In genomic region chr5:177510567-177511053, GRCh38 we compare ENCODE assay signal across 11 cellular contexts. TPM values are rescaled to one million over a fixed set of nuclear protein-coding genes. Genes with fewer than 3 reads are reported as not detected.
A peak's percentile ranks its signal among the peaks of the same experiment; 100 is the strongest.
DNase-seq lines count a peak whose midpoint lies in the region; ATAC-seq and TF ChIP-seq lines count a peak whose summit lies in the region.
"Had no signal": no experiment of that assay in that cellular context is flagged by ENCODE, and none has a peak within 500 bp of the region (broad histone marks: within the 10 kb centered on the region; RNA-seq: fewer than 3 reads in every experiment).

No MANE protein-coding gene starts in this region.

- peaks cover 34% of the 10 kb centered on the region for H3K36me3 ChIP-seq in OCI-LY3 (replicated peaks; ENCODE audit: low read depth, low read length)

- intact Hi-C loops in natural killer cell (cut with micrococcal nuclease): no loop called here
- intact Hi-C loops in Calu3 (cut with micrococcal nuclease; ENCODE audit: unreplicated experiment): no loop called here

- H3K27ac Mint-ChIP-seq in natural killer cell (peak overlapping the region in 1 of 2 donors; percentile 14), Calu3 (ENCODE audit: unreplicated experiment) (no peak overlapping the region), nephron progenitor cell (no peak overlapping the region)

- peaks cover 6% of the 10 kb centered on the region for H3K79me2 ChIP-seq in OCI-LY3 (ENCODE audit: low read length)

- DNase-seq in natural killer cell (no peak), Calu3 (no peak), ACHN (no peak), putamen (ENCODE audit: low spot score) (no peak), nephron progenitor cell (no peak)
- DNase-seq: DND-41, NCI-H146, SW 1271 had no signal

- H4K20me1 ChIP-seq in OCI-LY3 (ENCODE audit: insufficient read depth, low read length): no peaks in the 10 kb centered on the region

- H3K4me3 Mint-ChIP-seq in natural killer cell (no peak overlapping the region), Calu3 (ENCODE audit: low read depth, unreplicated experiment) (no peak overlapping the region), nephron progenitor cell (no peak overlapping the region)

- peaks cover 13 to 29% of the 10 kb centered on the region in 2 donors for H3K4me1 Mint-ChIP-seq in natural killer cell
- peaks cover 5% of the 10 kb centered on the region for H3K4me1 Mint-ChIP-seq in Calu3 (ENCODE audit: low read depth, unreplicated experiment)
- H3K4me1 Mint-ChIP-seq in nephron progenitor cell: peaks cover 27% of the 10 kb centered on the region

- H3K4me3 ChIP-seq in OCI-LY3 (ENCODE audit: low read length): no peak overlapping the region

- CTCF ChIA-PET in Calu3 (lab: Charles Lee): no interaction called here

- peak overlapping the region; percentile 56 for H3K4me2 ChIP-seq in OCI-LY3 (ENCODE audit: low read length)

- BruUV-seq in Calu3 (replicated peaks; lab: Mats Ljungman, UMichigan): no TSS peak

- H3K36me3 Mint-ChIP-seq in natural killer cell (no peaks in the 10 kb centered on the region), Calu3 (ENCODE audit: insufficient read depth, unreplicated experiment) (peaks cover 50% of the 10 kb centered on the region), nephron progenitor cell (ENCODE audit: low read depth) (peaks cover 42% of the 10 kb centered on the region)

- H3K9me3 ChIP-seq in OCI-LY3 (ENCODE audit: insufficient read depth, low read length): no peaks in the 10 kb centered on the region; the same call in 1 of the 2 replicates

- peak; percentile 37 for ATAC-seq in GM18868 (IDR thresholded peaks at IDR 0.05; ENCODE audit: unreplicated experiment)
- peak; percentile 34 for ATAC-seq in HG02798 (IDR thresholded peaks at IDR 0.05; ENCODE audit: poor library complexity, unreplicated experiment)
- ATAC-seq in natural killer cell: peak in 2 of 3 donors; percentile 45 to 79

- H2AFZ ChIP-seq in OCI-LY3 (ENCODE audit: low read depth, low read length): no peak overlapping the region

- peaks cover 0 to 6% of the 10 kb centered on the region in 2 donors for H3K27me3 Mint-ChIP-seq in natural killer cell (ENCODE audit: low read depth in 2 of 2)
- no peaks in the 10 kb centered on the region for H3K27me3 Mint-ChIP-seq in Calu3 (ENCODE audit: unreplicated experiment)
- H3K27me3 Mint-ChIP-seq in nephron progenitor cell (ENCODE audit: low read depth, poor library complexity): no peaks in the 10 kb centered on the region

- peak overlapping the region; percentile 48 for H3K27ac ChIP-seq in OCI-LY3 (ENCODE audit: low read length)

- in situ Hi-C loops in ACHN (cut with HindIII; ENCODE audit: low pct_ligation_motif_present, low pct_unique_long_range_greater_than_20kb, low sequenced_read_pairs): no loop called here

- TF ChIP-seq CTCF in OCI-LY3 (IDR thresholded peaks at IDR 0.05; ENCODE audit: low read depth, low read length) (no peak), natural killer cell (IDR thresholded peaks at IDR 0.05) (no peak), Calu3 (IDR thresholded peaks at IDR 0.05; ENCODE audit: unreplicated experiment) (no peak), nephron progenitor cell (IDR thresholded peaks at IDR 0.05) (no peak)

- no peaks in the 10 kb centered on the region for H3K9me3 Mint-ChIP-seq in natural killer cell
- no peaks in the 10 kb centered on the region for H3K9me3 Mint-ChIP-seq in Calu3 (ENCODE audit: low read depth, unreplicated experiment)
- H3K9me3 Mint-ChIP-seq in nephron progenitor cell: no peaks in the 10 kb centered on the region

- no peaks in the 10 kb centered on the region for H3K27me3 ChIP-seq in OCI-LY3 (ENCODE audit: low read depth, low read length)

- H3K9ac ChIP-seq in OCI-LY3 (ENCODE audit: low read length): 0 out of 2 replicates have a peak overlapping the region, but pooled peaks have one; percentile 3

- H3K4me1 ChIP-seq in OCI-LY3 (ENCODE audit: low read length): peaks cover 36% of the 10 kb centered on the region

RNA-seq across cellular contexts. Expression of gene DOK3, which starts 1.0 kb away (rescaled TPM):
- total RNA-seq in natural killer cell (10 to 100 TPM in 1 of 3 donors, 1 to 10 TPM in 2; 3.5 to 19.8 (median 9.1) TPM), Calu3 (2022) (14.5 and 15.7 TPM in 2 replicates)

RNA-seq across cellular contexts. Expression of gene DDX41, which starts 6.2 kb away (rescaled TPM):
- total RNA-seq in natural killer cell (100 to 1,000 TPM in 1 of 3 donors, 10 to 100 TPM in 2; 66.6 to 106 (median 78.3) TPM), Calu3 (2022) (101 and 132 TPM in 2 replicates)

RNA-seq across cellular contexts. Expression of gene PDLIM7, which starts 13.2 kb away (rescaled TPM):
- total RNA-seq in natural killer cell: 10 to 100 TPM in 2 of 3 donors, 1 to 10 TPM in 1; 9.7 to 58.7 (median 14.7) TPM
- total RNA-seq in Calu3 (2022): 400 and 420 TPM in 2 replicates

RNA-seq across cellular contexts. Expression of gene DBN1, which starts 37.2 kb away (rescaled TPM):
- total RNA-seq in natural killer cell: 10 to 100 TPM; 13.7 to 25.2 (median 15.0) TPM
- 207 and 218 TPM in 2 replicates for total RNA-seq in Calu3 (2022)

RNA-seq across cellular contexts. Expression of gene FAM193B, which starts 43.8 kb away (rescaled TPM):
- total RNA-seq in natural killer cell (100 to 1,000 TPM; 203 to 235 (median 216) TPM), Calu3 (2022) (92.0 and 97.0 TPM in 2 replicates)
